10 cellular contexts compared by ENCODE assay signal in genomic region chr4:74543247-74543670, GRCh38.
DNase-seq lines count a peak whose midpoint lies in the region; ATAC-seq and TF ChIP-seq lines count a peak whose summit lies in the region.
"Had no signal": no experiment of that assay in that cellular context is flagged by ENCODE, and none has a peak within 500 bp of the region (broad histone marks: within the 10 kb centered on the region; RNA-seq: fewer than 3 reads in every experiment).

No MANE protein-coding gene starts in this region.

- intact Hi-C loops in A673 (cut with micrococcal nuclease; ENCODE audit: unreplicated experiment): no loop called here

- no peaks in the 10 kb centered on the region for H3K36me3 Mint-ChIP-seq in GM23338 (ENCODE audit: low read depth)

- peaks cover 33% of the 10 kb centered on the region for H3K4me1 ChIP-seq in GM23338 (ENCODE audit: insufficient read depth)
- H3K4me1 ChIP-seq in hepatocyte (ENCODE audit: insufficient read depth): peaks cover 44% of the 10 kb centered on the region
- peaks cover 27% of the 10 kb centered on the region for H3K4me1 ChIP-seq in osteoblast (ENCODE audit: insufficient read depth, low read length)
- H3K4me1 ChIP-seq in A673 (ENCODE audit: insufficient read depth, low read length, poor library complexity, severe bottlenecking): peaks cover 7% of the 10 kb centered on the region

- H3K27ac ChIP-seq in GM23338 (ENCODE audit: low read depth) (no peak overlapping the region), hepatocyte (peak overlapping the region; percentile 79), osteoblast (ENCODE audit: low read depth, low read length) (no peak overlapping the region), A673 (ENCODE audit: low read depth, low read length, poor library complexity, severe bottlenecking) (no peak overlapping the region)

- H3K4me2 ChIP-seq in GM23338 (peak overlapping the region; percentile 58; the same call in 1 of the 2 replicates), hepatocyte (peak overlapping the region; percentile 14), osteoblast (ENCODE audit: insufficient read depth, low read length) (no peak overlapping the region)

- no peaks in the 10 kb centered on the region for H3K36me3 ChIP-seq in GM23338 (ENCODE audit: insufficient read depth)
- no peaks in the 10 kb centered on the region for H3K36me3 ChIP-seq in hepatocyte (replicated peaks; ENCODE audit: insufficient read depth, low read depth)
- H3K36me3 ChIP-seq in osteoblast (ENCODE audit: insufficient read depth, low read length): no peaks in the 10 kb centered on the region
- H3K36me3 ChIP-seq in A673 (ENCODE audit: insufficient read depth, low read length, poor library complexity, severe bottlenecking): no peaks in the 10 kb centered on the region

- H4K20me1 ChIP-seq in GM23338 (replicated peaks; ENCODE audit: insufficient read depth): no peaks in the 10 kb centered on the region
- no peaks in the 10 kb centered on the region for H4K20me1 ChIP-seq in hepatocyte (ENCODE audit: insufficient read depth, poor library complexity, severe bottlenecking)
- no peaks in the 10 kb centered on the region for H4K20me1 ChIP-seq in osteoblast (ENCODE audit: insufficient read depth, low read length)

- BruUV-seq in A673 (replicated peaks; lab: Mats Ljungman, UMichigan): no TSS peak

- CTCF ChIA-PET in A673 (lab: Charles Lee): no interaction called here

- no peaks in the 10 kb centered on the region for H3K9me3 Mint-ChIP-seq in GM23338
- H3K9me3 Mint-ChIP-seq: neural crest cell had no signal

- peaks cover 13% of the 10 kb centered on the region for H3K4me1 Mint-ChIP-seq in GM23338
- H3K4me1 Mint-ChIP-seq: neural crest cell had no signal

- no peaks in the 10 kb centered on the region for H3K9me3 ChIP-seq in hepatocyte (ENCODE audit: low read depth)
- H3K9me3 ChIP-seq in osteoblast (ENCODE audit: low read depth, low read length): no peaks in the 10 kb centered on the region
- H3K9me3 ChIP-seq in A673 (ENCODE audit: low read depth, low read length, poor library complexity, severe bottlenecking): no peaks in the 10 kb centered on the region

- H3K27me3 Mint-ChIP-seq in GM23338 (ENCODE audit: insufficient read depth, low read depth, poor library complexity): no peaks in the 10 kb centered on the region

- no peak for DNase-seq in GM23338 (ENCODE audit: low spot score)
- DNase-seq in HT-29 (ENCODE audit: low spot score): peak; percentile 68
- peak; percentile 56 for DNase-seq in hepatocyte (ENCODE audit: low spot score)
- DNase-seq in DMS114 treated with DMSO at 0.1 percent for 48 hours (lab: John Stamatoyannopoulos, UW; ENCODE audit: unreplicated experiment): no peak
- no peak for DNase-seq in osteoblast (ENCODE audit: insufficient read length, low spot score, missing footprints)
- DNase-seq in A673 (ENCODE audit: low spot score): no peak
- no peak for DNase-seq in putamen (ENCODE audit: low spot score)
- DNase-seq: NCI-H2227 treated with DMSO at 0.1 percent for 48 hours had no signal

- ATAC-seq in GM18861 (IDR thresholded peaks at IDR 0.05; ENCODE audit: unreplicated experiment) (peak; percentile 89), GM23338 (no peak)

- H3K27ac Mint-ChIP-seq in GM23338: no peak overlapping the region

- WGBS in hepatocyte (ENCODE audit: low lambda C conversion rate, missing lambda C conversion rate): 41% methylated on average over 3 of the region's 3 CpGs

- H3K4me3 Mint-ChIP-seq in GM23338: no peak overlapping the region
- H3K4me3 Mint-ChIP-seq: neural crest cell had no signal

- no peak for TF ChIP-seq CTCF in GM23338 (conservative IDR thresholded peaks at IDR 0.05; ENCODE audit: low read depth in 2 of 2)
- TF ChIP-seq CTCF in hepatocyte (IDR thresholded peaks at IDR 0.05; ENCODE audit: poor library complexity): no peak
- no peak for TF ChIP-seq CTCF in osteoblast (IDR thresholded peaks at IDR 0.05; ENCODE audit: extremely low read depth, low read depth, low read length)
- TF ChIP-seq CTCF in A673 (conservative IDR thresholded peaks at IDR 0.05; ENCODE audit: low read depth, low read length): no peak

- no peak overlapping the region for H2AFZ ChIP-seq in GM23338
- no peak overlapping the region for H2AFZ ChIP-seq in hepatocyte
- H2AFZ ChIP-seq in osteoblast (ENCODE audit: low read length): no peak overlapping the region

- POLR2A ChIA-PET in A673 (lab: Charles Lee; ENCODE audit: low non-redundant PET): no interaction called here

- H3K79me2 ChIP-seq in GM23338 (replicated peaks; ENCODE audit: insufficient read depth) (no peaks in the 10 kb centered on the region), hepatocyte (no peaks in the 10 kb centered on the region), osteoblast (ENCODE audit: insufficient read depth, low read length) (no peaks in the 10 kb centered on the region)

- H3K9me2 ChIP-seq in GM23338 (ENCODE audit: insufficient read depth) (no peaks in the 10 kb centered on the region), hepatocyte (replicated peaks; ENCODE audit: insufficient read depth) (no peaks in the 10 kb centered on the region)

- H3F3A ChIP-seq in GM23338 (replicated peaks; ENCODE audit: low read depth): no peaks in the 10 kb centered on the region

- H3K4me3 ChIP-seq in GM23338 (no peak overlapping the region), hepatocyte (no peak overlapping the region), osteoblast (ENCODE audit: insufficient read depth, low read length) (no peak overlapping the region), A673 (ENCODE audit: low read depth, low read length, poor library complexity, severe bottlenecking) (no peak overlapping the region)

- H3K27me3 ChIP-seq in GM23338 (ENCODE audit: insufficient read depth) (no peaks in the 10 kb centered on the region), hepatocyte (no peaks in the 10 kb centered on the region), osteoblast (ENCODE audit: insufficient read depth, low read length) (no peaks in the 10 kb centered on the region), A673 (replicated peaks; ENCODE audit: insufficient read depth, low read depth, low read length, poor library complexity) (no peaks in the 10 kb centered on the region)

TF ChIP-seq in GM23338, 12 proteins besides CTCF, POLR2A, EP300 and RAD21:
- TF ChIP-seq JUNB (IDR thresholded peaks at IDR 0.05; ENCODE audit: unreplicated experiment) (no peak), POLR2AphosphoS5 (IDR thresholded peaks at IDR 0.05; ENCODE audit: low read depth) (no peak)

Comparison
In these comparisons a context has a peak if more than half of its experiments do, and no peak if none do; other contexts are left out.
1. DNase-seq: peak in HT-29 (single experiment) and hepatocyte (single experiment); none in GM23338 (single experiment), DMS114 treated with DMSO at 0.1 percent for 48 hours (single experiment), osteoblast (single experiment), A673 (single experiment) and putamen (single experiment).